ENCODE assay signal across 25 cellular contexts in genomic region chr6:82030301-82030700, GRCh38.
DNase-seq lines count a peak whose midpoint lies in the region; ATAC-seq and TF ChIP-seq lines count a peak whose summit lies in the region.
"Had no signal": no experiment of that assay in that cellular context is flagged by ENCODE, and none has a peak within 500 bp of the region (broad histone marks: within the 10 kb centered on the region; RNA-seq: fewer than 3 reads in every experiment).

No MANE protein-coding gene starts in this region.

- H3K23ac ChIP-seq in mesenchymal stem cell (ENCODE audit: low read length in 2 of 2), result no peak overlapping the region

- no peaks in the 10 kb centered on the region for H3K36me3 ChIP-seq in mesenchymal stem cell (ENCODE audit: control insufficient read depth in 1 of 2, insufficient read depth in 2 of 2, low read depth in 1 of 2, low read length in 2 of 2)
- no peaks in the 10 kb centered on the region for H3K36me3 ChIP-seq in ovary

- intact Hi-C loops in ovary (cut with DNase I), result no loop called here

- no peak overlapping the region for H3K14ac ChIP-seq in mesenchymal stem cell (ENCODE audit: low read length in 2 of 2)

- H3K27me3 ChIP-seq in mesenchymal stem cell (ENCODE audit: control insufficient read depth in 1 of 2, insufficient read depth in 1 of 2, low read length in 2 of 2) (no peaks in the 10 kb centered on the region), ovary (no peaks in the 10 kb centered on the region)
- H3K27me3 ChIP-seq: body of pancreas had no signal

- no peak overlapping the region for H2AK5ac ChIP-seq in mesenchymal stem cell (ENCODE audit: low read length, severe bottlenecking)

- H4K91ac ChIP-seq in mesenchymal stem cell (ENCODE audit: low read length), result no peak overlapping the region

- DNase-seq in G401 (ENCODE audit: low spot score) (peak; percentile 64), LHCN-M2 (ENCODE audit: low read depth) (peak; percentile 60), cerebellum (ENCODE audit: low spot score) (peak; percentile 6), mesenchymal stem cell (no peak), ovary (no peak), COR-L47 (lab: John Stamatoyannopoulos, UW) (no peak)
- DNase-seq: activated CD8-positive, alpha-beta memory T cell treated with anti-CD3 and anti-CD28 coated beads, Interleukin-2, amount 50 U/mL, for 4 hours; body of pancreas; CD4-positive, alpha-beta T cell; DMS153; foreskin fibroblast; GDM1; mucosa of descending colon; NCI-H1048; NCI-H2081 treated with DMSO at 0.1 percent for 48 hours; NCI-H446 treated with DMSO at 0.1 percent for 48 hours; nephron progenitor cell; psoas muscle; SK-N-SH; stimulated activated CD4-positive, alpha-beta T cell treated with anti-CD3 and anti-CD28 coated beads, Interleukin-2, amount 100 ng/mL, for 24 hours had no signal

- no peak overlapping the region for H3K4ac ChIP-seq in mesenchymal stem cell (ENCODE audit: low read depth in 1 of 2, low read length in 2 of 2)

- no peak overlapping the region for H3K4me2 ChIP-seq in mesenchymal stem cell (ENCODE audit: low read length, poor library complexity, severe bottlenecking)
- H3K4me2 ChIP-seq: KMS-11, SK-N-SH had no signal

- no peak for TF ChIP-seq POLR2A in ovary (IDR thresholded peaks at IDR 0.05)

- 84% methylated on average over 2 of the region's 2 CpGs for WGBS in mesenchymal stem cell
- WGBS in ovary, 3 donors, result 79 to 84% (median 83%) methylated on average over 2 of the region's 2 CpGs

- in situ Hi-C loops in G401 (cut with HindIII; ENCODE audit: low sequenced_read_pairs), result no loop called here

- no peak for ATAC-seq in HG02870 (IDR thresholded peaks at IDR 0.05; ENCODE audit: unreplicated experiment)
- ATAC-seq: activated T-helper 17 cell treated with anti-CD3 and anti-CD28 coated beads, Interleukin-2, amount 50 U/mL, for 72 hours; body of pancreas; mucosa of descending colon; psoas muscle; stimulated activated effector memory CD8-positive, alpha-beta T cell treated with anti-CD3 and anti-CD28 coated beads, Interleukin-12 subunit alpha, Interleukin-12 subunit beta, amount 100 ng/mL, for 72 hours had no signal

- no peak overlapping the region for H2AFZ ChIP-seq in mesenchymal stem cell (ENCODE audit: low read depth, low read length)

- no peak for TF ChIP-seq EP300 in ovary (IDR thresholded peaks at IDR 0.05)

- peak overlapping the region in 1 of 2 experiments; percentile 23 for H2BK12ac ChIP-seq in mesenchymal stem cell (ENCODE audit: low read length in 2 of 2)

- no peak overlapping the region for H2BK15ac ChIP-seq in mesenchymal stem cell (ENCODE audit: low read depth, poor library complexity, severe bottlenecking)

- peak overlapping the region in 1 of 2 experiments; percentile 54 for H3K18ac ChIP-seq in mesenchymal stem cell (ENCODE audit: low read depth in 1 of 2, low read length in 2 of 2)

- no peaks in the 10 kb centered on the region for H3K79me1 ChIP-seq in mesenchymal stem cell (replicated peaks; ENCODE audit: low read length, poor library complexity, severe bottlenecking)

- no peak for TF ChIP-seq CTCF in ovary (IDR thresholded peaks at IDR 0.05)

- H3K9me3 ChIP-seq in mesenchymal stem cell (ENCODE audit: control insufficient read depth, low read length) (no peaks in the 10 kb centered on the region), ovary (no peaks in the 10 kb centered on the region)
- H3K9me3 ChIP-seq: body of pancreas, mucosa of descending colon, psoas muscle, SK-N-SH had no signal

- H3K4me1 ChIP-seq in mesenchymal stem cell (ENCODE audit: control insufficient read depth, insufficient read depth, low read depth, low read length) (no peaks in the 10 kb centered on the region), ovary (ENCODE audit: insufficient read depth) (peaks cover 4% of the 10 kb centered on the region)
- H3K4me1 ChIP-seq: body of pancreas, psoas muscle had no signal

- H3K4me3 ChIP-seq in mesenchymal stem cell (ENCODE audit: insufficient read depth in 1 of 2, low read depth in 1 of 2, low read length in 2 of 2), result no peak overlapping the region
- H3K4me3 ChIP-seq in ovary, result no peak overlapping the region
- H3K4me3 ChIP-seq: body of pancreas, mucosa of descending colon, psoas muscle, skin epidermis had no signal

- H2BK5ac ChIP-seq in mesenchymal stem cell (ENCODE audit: low read depth, low read length, poor library complexity, severe bottlenecking), result no peak overlapping the region

- no peak overlapping the region for H4K8ac ChIP-seq in mesenchymal stem cell (ENCODE audit: low read length)

- H3K27ac ChIP-seq in mesenchymal stem cell (ENCODE audit: low read length, poor library complexity, severe bottlenecking), result no peak overlapping the region
- no peak overlapping the region for H3K27ac ChIP-seq in ovary
- H3K27ac ChIP-seq: body of pancreas, KMS-11, psoas muscle had no signal

- peak overlapping the region; percentile 34 for H2BK120ac ChIP-seq in mesenchymal stem cell (ENCODE audit: low read depth, low read length)

- no peak overlapping the region for H3K9ac ChIP-seq in mesenchymal stem cell (ENCODE audit: low read length)
- H3K9ac ChIP-seq: KMS-11, SK-N-SH had no signal

Comparison
In these comparisons a context has a peak if more than half of its experiments do, and no peak if none do; other contexts are left out.
1. DNase-seq: peak in G401 (single experiment), LHCN-M2 (single experiment) and cerebellum (single experiment); none in mesenchymal stem cell (single experiment), ovary (0 of 5) and COR-L47 (single experiment).